Comparison of ENCODE assay signal across 26 cellular contexts in the genomic region with DNA sequence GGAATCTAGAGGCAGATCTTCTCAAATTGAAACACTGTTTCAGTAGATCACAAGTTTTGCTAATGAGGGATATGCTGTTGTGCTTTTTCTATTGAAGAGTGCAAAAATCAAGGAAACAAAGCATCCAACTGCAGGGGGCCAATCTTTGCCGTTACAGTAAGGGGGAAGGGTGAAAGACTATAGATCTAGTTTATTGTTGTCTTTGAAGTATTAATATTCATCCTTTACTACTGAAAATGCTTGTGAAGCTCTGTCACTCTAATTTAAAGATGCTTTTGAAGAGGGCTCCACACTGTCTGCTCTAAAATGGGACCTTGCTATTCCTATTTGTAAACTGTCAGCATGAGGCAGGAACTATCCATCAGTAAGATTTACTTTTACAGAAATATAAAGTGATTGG.
"Had no signal": no experiment of that assay in that cellular context is flagged by ENCODE, and none has a peak within 500 bp of the region (broad histone marks: within the 10 kb centered on the region; RNA-seq: fewer than 3 reads in every experiment).

No MANE protein-coding gene starts in this region.

- ATAC-seq: activated CD4-positive, alpha-beta T cell treated with anti-CD3 and anti-CD28 coated beads for 36 hours; activated CD8-positive, alpha-beta memory T cell treated with anti-CD3 and anti-CD28 coated beads, Interleukin-2, amount 10 ng/mL, durations not matched to agents 7 days and 5 days; activated CD8-positive, alpha-beta T cell treated with anti-CD3 and anti-CD28 coated beads, Interleukin-2, amount 10 ng/mL, durations not matched to agents 7 days and 5 days; activated naive CD8-positive, alpha-beta T cell treated with anti-CD3 and anti-CD28 coated beads, Interleukin-2, amount 50 U/mL, for 24 hours; body of pancreas; esophagus mucosa had no signal

- H3K4me3 ChIP-seq: adrenal gland, body of pancreas, colonic mucosa had no signal

- H3K4me1 ChIP-seq: adrenal gland, body of pancreas, colonic mucosa had no signal

- DNase-seq: activated CD4-positive, alpha-beta memory T cell treated with anti-CD3 and anti-CD28 coated beads for 36 hours; activated CD4-positive, alpha-beta T cell treated with anti-CD3 and anti-CD28 coated beads for 36 hours; activated CD4-positive, alpha-beta T cell treated with anti-CD3 and anti-CD28 coated beads, Interleukin-2, amount 10 ng/mL, durations not matched to agents 24 days and 14 days; activated CD4-positive, CD25-positive, alpha-beta regulatory T cell; activated CD4-positive, CD25-positive, alpha-beta regulatory T cell treated with anti-CD3 and anti-CD28 coated beads, Interleukin-2, amount 50 U/mL, for 72 hours; activated CD8-positive, alpha-beta memory T cell treated with anti-CD3 and anti-CD28 coated beads, Interleukin-2, amount 10 ng/mL, durations not matched to agents 7 days and 5 days; activated CD8-positive, alpha-beta memory T cell treated with anti-CD3 and anti-CD28 coated beads, Interleukin-2, amount 50 U/mL, for 4 hours; activated CD8-positive, alpha-beta T cell treated with anti-CD3 and anti-CD28 coated beads, Interleukin-2, amount 10 ng/mL, durations not matched to agents 7 days and 5 days; activated effector memory CD4-positive, alpha-beta T cell treated with anti-CD3 and anti-CD28 coated beads, Interleukin-2, amount 50 U/mL, for 16 hours; activated naive CD4-positive, alpha-beta T cell treated with anti-CD3 and anti-CD28 coated beads for 36 hours; activated naive CD8-positive, alpha-beta T cell treated with anti-CD3 and anti-CD28 coated beads for 36 hours; activated naive CD8-positive, alpha-beta T cell treated with anti-CD3 and anti-CD28 coated beads, Interleukin-2, amount 50 U/mL, for 24 hours; activated T-cell treated with anti-CD3 and anti-CD28 coated beads, Interleukin-2, amount 50 U/mL, for 1 hour; activated T-cell treated with anti-CD3 and anti-CD28 coated beads, Interleukin-2, amount 50 U/mL, for 48 hours; adrenal gland; amygdala; aorta; body of pancreas; caudate nucleus; cerebellar nuclear complex; colonic mucosa; effector CD8-positive, alpha-beta T cell; foreskin fibroblast; head of caudate nucleus; T-helper 2 cell had no signal

- H3K27ac ChIP-seq: adrenal gland, body of pancreas, colonic mucosa had no signal

- H3K36me3 ChIP-seq: adrenal gland, colonic mucosa had no signal

- H3K9me3 ChIP-seq: body of pancreas, colonic mucosa had no signal

- H3K27me3 ChIP-seq: adrenal gland, body of pancreas, colonic mucosa had no signal
